ENCODE assay signal across 18 cellular contexts in genomic region chr3:85572426-85572825, GRCh38.
"Had no signal": no experiment of that assay in that cellular context is flagged by ENCODE, and none has a peak within 500 bp of the region (broad histone marks: within the 10 kb centered on the region; RNA-seq: fewer than 3 reads in every experiment).

No MANE protein-coding gene starts in this region.

- H3K9ac ChIP-seq: neural progenitor cell had no signal

- H3K4me3 Mint-ChIP-seq: activated B cell treated with CpG ODN at 0.5 μM for 24 hours; activated CD8-positive, alpha-beta T cell treated with anti-CD3 and anti-CD28 coated beads for 36 hours; activated T-cell treated with anti-CD3 and anti-CD28 coated beads, Interleukin-2, amount 50 U/mL, for 4 hours; neural progenitor cell; stimulated activated memory B cell treated with anti-CD40 and anti-IgM and Interleukin-4, amounts not matched to agents 10 μg/mL and 1 μg/mL and 100 μg/mL, for 72 hours had no signal

- H3K27ac ChIP-seq: adrenal gland, body of pancreas, esophagus muscularis mucosa, lower lobe of right lung, neural progenitor cell, ovary, sigmoid colon had no signal

- ATAC-seq: activated CD8-positive, alpha-beta T cell treated with anti-CD3 and anti-CD28 coated beads for 36 hours; activated T-cell treated with anti-CD3 and anti-CD28 coated beads, Interleukin-2, amount 50 U/mL, for 4 hours; body of pancreas; lower lobe of right lung; stimulated activated memory B cell treated with anti-CD40 and anti-IgM and Interleukin-4, amounts not matched to agents 10 μg/mL and 1 μg/mL and 100 μg/mL, for 72 hours had no signal

- H3K4me1 Mint-ChIP-seq: naive B cell; neural progenitor cell; stimulated activated memory B cell treated with anti-CD40 and anti-IgM and Interleukin-4, amounts not matched to agents 10 μg/mL and 1 μg/mL and 100 μg/mL, for 72 hours had no signal

- H3K9me3 Mint-ChIP-seq: activated B cell treated with CpG ODN at 0.5 μM for 24 hours; activated CD8-positive, alpha-beta T cell treated with anti-CD3 and anti-CD28 coated beads for 36 hours; activated T-cell treated with anti-CD3 and anti-CD28 coated beads, Interleukin-2, amount 50 U/mL, for 4 hours; naive B cell; stimulated activated memory B cell treated with anti-CD40 and anti-IgM and Interleukin-4, amounts not matched to agents 10 μg/mL and 1 μg/mL and 100 μg/mL, for 72 hours had no signal

- H3K36me3 ChIP-seq: adrenal gland, esophagus muscularis mucosa, lower lobe of right lung, neural progenitor cell, ovary, sigmoid colon had no signal

- H3K4me3 ChIP-seq: adrenal gland, body of pancreas, esophagus muscularis mucosa, lower lobe of right lung, neural progenitor cell, ovary, sigmoid colon had no signal

- H2AFZ ChIP-seq: neural progenitor cell had no signal

- H3K4me2 ChIP-seq: neural progenitor cell had no signal

- FAIRE-seq: endometrium, TTC549 had no signal

- DNase-seq: activated B cell treated with CpG ODN at 0.5 μM for 24 hours; activated CD4-positive, alpha-beta T cell treated with anti-CD3 and anti-CD28 coated beads for 48 hours; activated CD8-positive, alpha-beta T cell treated with anti-CD3 and anti-CD28 coated beads for 36 hours; activated effector memory CD4-positive, alpha-beta T cell treated with Interleukin-2 at 50 U/mL for 16 hours; activated naive CD4-positive, alpha-beta T cell treated with anti-CD3 and anti-CD28 coated beads, Interleukin-2, amount 50 U/mL, for 16 hours; activated T-cell treated with anti-CD3 and anti-CD28 coated beads, Interleukin-2, amount 50 U/mL, for 4 hours; adrenal gland; body of pancreas; lower lobe of right lung; naive B cell; ovary; sigmoid colon; SW 1271 had no signal

- H3K27ac Mint-ChIP-seq: activated B cell treated with CpG ODN at 0.5 μM for 24 hours; activated CD8-positive, alpha-beta T cell treated with anti-CD3 and anti-CD28 coated beads for 36 hours; naive B cell; neural progenitor cell; stimulated activated memory B cell treated with anti-CD40 and anti-IgM and Interleukin-4, amounts not matched to agents 10 μg/mL and 1 μg/mL and 100 μg/mL, for 72 hours had no signal

- H3K4me1 ChIP-seq: adrenal gland, esophagus muscularis mucosa, lower lobe of right lung, neural progenitor cell, sigmoid colon had no signal

- H3K27me3 ChIP-seq: adrenal gland, body of pancreas, esophagus muscularis mucosa, neural progenitor cell, ovary, sigmoid colon had no signal

- H3K36me3 Mint-ChIP-seq: naive B cell; neural progenitor cell; stimulated activated memory B cell treated with anti-CD40 and anti-IgM and Interleukin-4, amounts not matched to agents 10 μg/mL and 1 μg/mL and 100 μg/mL, for 72 hours had no signal

- H3K9me3 ChIP-seq: adrenal gland, body of pancreas, esophagus muscularis mucosa, lower lobe of right lung, ovary, sigmoid colon had no signal

- H3K27me3 Mint-ChIP-seq: activated B cell treated with CpG ODN at 0.5 μM for 24 hours; activated CD8-positive, alpha-beta T cell treated with anti-CD3 and anti-CD28 coated beads for 36 hours; naive B cell; stimulated activated memory B cell treated with anti-CD40 and anti-IgM and Interleukin-4, amounts not matched to agents 10 μg/mL and 1 μg/mL and 100 μg/mL, for 72 hours had no signal
